In the genomic region with DNA sequence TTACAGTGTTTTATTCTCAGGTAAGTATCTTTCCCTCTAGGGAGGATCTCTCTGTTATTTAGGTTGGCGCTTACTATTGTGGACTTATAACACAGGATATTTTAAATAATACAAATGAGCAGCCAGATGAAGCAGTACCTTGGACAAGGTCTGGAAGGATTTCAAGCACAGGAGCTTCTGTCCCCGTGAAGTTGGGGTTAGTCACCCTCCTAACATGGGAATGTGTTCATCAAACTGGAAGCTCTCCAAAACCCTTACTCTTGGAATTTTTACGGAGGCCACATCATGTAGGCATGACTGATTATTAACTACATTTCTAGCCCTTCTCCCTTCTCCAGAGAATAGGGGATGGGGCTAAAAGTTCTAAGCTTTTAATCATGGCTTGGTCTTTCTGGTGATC, we compare ENCODE assay signal across 11 cellular contexts.
DNase-seq lines count a peak whose midpoint lies in the region; ATAC-seq and TF ChIP-seq lines count a peak whose summit lies in the region.
"Had no signal": no experiment of that assay in that cellular context is flagged by ENCODE, and none has a peak within 500 bp of the region (broad histone marks: within the 10 kb centered on the region; RNA-seq: fewer than 3 reads in every experiment).

No MANE protein-coding gene starts in this region.

- H3K79me2 ChIP-seq in ACC112 (ENCODE audit: control insufficient read depth, insufficient read depth, low read length, unreplicated experiment) = no peaks in the 10 kb centered on the region

- no peaks in the 10 kb centered on the region for H3K27me3 ChIP-seq in ACC112 (ENCODE audit: insufficient read depth, low read length)
- H3K27me3 ChIP-seq: colonic mucosa had no signal

- intact Hi-C loops in posterior cingulate gyrus (cut with DNase I) = no loop called here

- peaks cover 6% of the 10 kb centered on the region for H3K4me1 ChIP-seq in ACC112 (ENCODE audit: control insufficient read depth, insufficient read depth, low read length, unreplicated experiment)
- H3K4me1 ChIP-seq: colonic mucosa had no signal

- H2AFZ ChIP-seq in ACC112 (ENCODE audit: low read length, unreplicated experiment) = peak overlapping the region; percentile 38

- 0 out of 2 replicates have a peak overlapping the region, but pooled peaks have one; percentile 37 for H3K4me3 ChIP-seq in ACC112 (ENCODE audit: low read depth, low read length)
- H3K4me3 ChIP-seq: colonic mucosa had no signal

- ATAC-seq in HG03571 (IDR thresholded peaks at IDR 0.05; ENCODE audit: unreplicated experiment) = no peak

- CTCF ChIA-PET in HEK293T (lab: Yijun Ruan, JAX) = interaction anchor here (1.1 to 1.5 kb wide), 2 partner anchors 31 to 37 kb away, joined by 3 to 4 read pairs; no protein-coding TSS in a partner anchor

- no peak overlapping the region for H3K27ac ChIP-seq in ACC112 (ENCODE audit: low read depth, low read length)
- H3K27ac ChIP-seq: colonic mucosa had no signal

- no peaks in the 10 kb centered on the region for H3K36me3 ChIP-seq in ACC112 (ENCODE audit: insufficient read depth, low read length)
- H3K36me3 ChIP-seq: colonic mucosa had no signal

- POLR2A ChIA-PET in HEK293T (lab: Yijun Ruan, JAX) = interaction anchor here (1.9 kb wide), 1 partner anchor 38 kb away, joined by 5 read pairs; a partner anchor contains a TSS

- DNase-seq in HS-27A (ENCODE audit: low read depth) = peak; percentile 7
- peak; percentile 71 for DNase-seq in amniotic epithelial cell (ENCODE audit: low read depth)
- peak; percentile 88 for DNase-seq in glomerular visceral epithelial cell (ENCODE audit: extremely low spot score)
- no peak for DNase-seq in posterior cingulate gyrus
- DNase-seq in GF-D8 (lab: John Stamatoyannopoulos, UW) = no peak
- no peak for DNase-seq in HEK293T (ENCODE audit: extremely low spot score)
- DNase-seq: colonic mucosa, foreskin melanocyte, NCI-H1105 treated with DMSO at 0.1 percent for 48 hours had no signal

TF ChIP-seq in HEK293T, 16 proteins besides CTCF, POLR2A, EP300 and RAD21:
- TF ChIP-seq FOXA1 (IDR thresholded peaks at IDR 0.05) (no peak), FOXM1 (IDR thresholded peaks at IDR 0.05; ENCODE audit: borderline replicate concordance) (no peak), ELF4 (IDR thresholded peaks at IDR 0.05) (no peak)
TF ChIP-seq in HEK293T: peak in this region for 0.

Comparison
In these comparisons a context has a peak if more than half of its experiments do, and no peak if none do; other contexts are left out.
1. DNase-seq: peak in HS-27A (single experiment), amniotic epithelial cell (single experiment) and glomerular visceral epithelial cell (single experiment); none in posterior cingulate gyrus (0 of 10), GF-D8 (single experiment) and HEK293T (single experiment).